26 cellular contexts compared by ENCODE assay signal in the genomic region with DNA sequence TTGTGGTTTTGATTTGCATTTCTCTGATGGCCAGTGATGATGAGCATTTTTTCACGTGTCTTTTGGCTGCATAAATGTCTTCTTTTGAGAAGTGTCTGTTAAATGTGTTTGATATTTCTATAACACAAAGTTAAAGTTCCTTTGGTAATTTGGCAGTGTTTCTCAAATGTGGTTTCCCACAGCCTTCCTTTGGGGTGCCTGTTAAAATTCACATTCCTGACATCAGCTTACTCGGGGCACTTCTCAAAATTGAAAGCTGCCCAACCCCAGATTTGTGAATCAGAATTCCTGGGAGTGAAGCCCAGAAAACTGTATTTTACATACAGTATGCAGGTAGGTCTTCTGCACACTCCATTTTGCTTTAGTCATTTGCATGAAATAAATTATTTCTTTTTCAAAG.
DNase-seq lines count a peak whose midpoint lies in the region; ATAC-seq and TF ChIP-seq lines count a peak whose summit lies in the region.
"Had no signal": no experiment of that assay in that cellular context is flagged by ENCODE, and none has a peak within 500 bp of the region (broad histone marks: within the 10 kb centered on the region; RNA-seq: fewer than 3 reads in every experiment).

No MANE protein-coding gene starts in this region.

- H2AFZ ChIP-seq in PC-3 (ENCODE audit: low read length) = no peak overlapping the region
- H2AFZ ChIP-seq: hepatocyte had no signal

- CTCF ChIA-PET in PC-3 (lab: Charles Lee) = no interaction called here

- no peak overlapping the region for H3K9ac ChIP-seq in PC-3 (ENCODE audit: low read length)

- no TSS peak for BruUV-seq in PC-3 (replicated peaks; lab: Mats Ljungman, UMichigan)

- H3K4me3 ChIP-seq in AG10803 (ENCODE audit: low read length) (no peak overlapping the region), PC-3 (ENCODE audit: low read length) (no peak overlapping the region), right cardiac atrium (ENCODE audit: low read length) (no peak overlapping the region)
- H3K4me3 ChIP-seq: esophagus squamous epithelium, gastroesophageal sphincter, hepatocyte, psoas muscle had no signal

- POLR2A ChIA-PET in PC-3 (lab: Charles Lee; ENCODE audit: unreplicated experiment) = no interaction called here

- H3K9me3 ChIP-seq in PC-3 (ENCODE audit: low read length) = no peaks in the 10 kb centered on the region
- no peaks in the 10 kb centered on the region for H3K9me3 ChIP-seq in right cardiac atrium (ENCODE audit: control insufficient read depth, low read length)
- H3K9me3 ChIP-seq: esophagus squamous epithelium, gastroesophageal sphincter, neutrophil, psoas muscle had no signal

- peaks cover 7% of the 10 kb centered on the region; the same call in 1 of the 2 replicates for H3K4me1 ChIP-seq in PC-3 (ENCODE audit: insufficient read depth, low read length)
- H3K4me1 ChIP-seq in right cardiac atrium (ENCODE audit: control insufficient read depth, insufficient read depth, low read length) = no peaks in the 10 kb centered on the region
- H3K4me1 ChIP-seq: gastroesophageal sphincter had no signal

- WGBS in right cardiac atrium = 77% methylated on average over 2 of the region's 2 CpGs

- H4K20me1 ChIP-seq in PC-3 (ENCODE audit: low read length) = no peaks in the 10 kb centered on the region

- H3K4me2 ChIP-seq in PC-3 (ENCODE audit: low read length) = no peak overlapping the region
- H3K4me2 ChIP-seq: hepatocyte had no signal

- no peaks in the 10 kb centered on the region for H3F3A ChIP-seq in PC-3 (ENCODE audit: low read length, unreplicated experiment)

- intact Hi-C loops in PC-3 (cut with micrococcal nuclease) (no loop called here), right cardiac atrium (cut with DNase I) (no loop called here)

- H3K27me3 ChIP-seq in PC-3 (ENCODE audit: low read length) (no peaks in the 10 kb centered on the region), right cardiac atrium (ENCODE audit: control insufficient read depth, insufficient read depth) (no peaks in the 10 kb centered on the region)
- H3K27me3 ChIP-seq: esophagus squamous epithelium, gastroesophageal sphincter, hepatocyte, neutrophil had no signal

- TF ChIP-seq CTCF in AG10803 (conservative IDR thresholded peaks at IDR 0.05; ENCODE audit: low read length) (no peak), PC-3 (conservative IDR thresholded peaks at IDR 0.05; ENCODE audit: low read depth, low read length) (no peak)

- no peaks in the 10 kb centered on the region for H3K79me2 ChIP-seq in PC-3 (ENCODE audit: low read length)
- H3K79me2 ChIP-seq: hepatocyte had no signal

- peak; percentile 15; the same call in 1 of the 2 replicates for ATAC-seq in PC-3
- ATAC-seq in HG03460 (IDR thresholded peaks at IDR 0.05; ENCODE audit: unreplicated experiment) = no peak
- ATAC-seq in right cardiac atrium = no peak
- ATAC-seq in GM18909 (IDR thresholded peaks at IDR 0.05; ENCODE audit: poor library complexity, unreplicated experiment) = no peak
- ATAC-seq: activated CD4-positive, alpha-beta T cell treated with anti-CD3 and anti-CD28 coated beads for 36 hours; activated CD8-positive, alpha-beta T cell treated with anti-CD3 and anti-CD28 coated beads, Interleukin-2, amount 10 ng/mL, durations not matched to agents 7 days and 5 days; gastroesophageal sphincter; psoas muscle had no signal

- DNase-seq in AG10803 (ENCODE audit: low read depth) = peak; percentile 59
- peak; percentile 16 for DNase-seq in GM04504 (ENCODE audit: low read depth)
- DNase-seq in PC-3 = no peak
- peak; percentile 3 for DNase-seq in iris pigment epithelial cell (ENCODE audit: low read depth)
- DNase-seq in right cardiac atrium = no peak
- no peak for DNase-seq in DMS53 (lab: John Stamatoyannopoulos, UW)
- DNase-seq: activated CD4-positive, alpha-beta T cell treated with anti-CD3 and anti-CD28 coated beads for 36 hours; activated CD8-positive, alpha-beta T cell treated with anti-CD3 and anti-CD28 coated beads, Interleukin-2, amount 10 ng/mL, durations not matched to agents 7 days and 5 days; activated effector memory CD4-positive, alpha-beta T cell treated with anti-CD3 and anti-CD28 coated beads, Interleukin-2, amount 50 U/mL, for 16 hours; C1 segment of cervical spinal cord; dermis blood vessel endothelial cell; esophagus squamous epithelium; KBM-7; mesenchymal stem cell; NCI-H1417 treated with DMSO at 0.1 percent for 48 hours; NCI-H2081; NCI-H345; psoas muscle; stimulated activated naive CD4-positive, alpha-beta T cell treated with Interleukin-2 at 50 U/mL for 16 hours; T-helper 2 cell had no signal

- H3K27ac ChIP-seq in PC-3 (ENCODE audit: low read length) (no peak overlapping the region), right cardiac atrium (ENCODE audit: low read length) (no peak overlapping the region)
- H3K27ac ChIP-seq: esophagus squamous epithelium, gastroesophageal sphincter, hepatocyte, neutrophil, psoas muscle, RWPE1 had no signal

- H3K9me2 ChIP-seq in PC-3 (replicated peaks; ENCODE audit: low read length) = no peaks in the 10 kb centered on the region

- no peaks in the 10 kb centered on the region for H3K36me3 ChIP-seq in PC-3 (ENCODE audit: low read depth, low read length)
- H3K36me3 ChIP-seq: esophagus squamous epithelium, gastroesophageal sphincter had no signal

Comparison
In these comparisons a context has a peak if more than half of its experiments do, and no peak if none do; other contexts are left out.
1. DNase-seq: peak in AG10803 (single experiment), GM04504 (single experiment) and iris pigment epithelial cell (single experiment); none in PC-3 (single experiment), right cardiac atrium (0 of 3) and DMS53 (single experiment).